1 cellular context compared by ENCODE assay signal in the genomic region with DNA sequence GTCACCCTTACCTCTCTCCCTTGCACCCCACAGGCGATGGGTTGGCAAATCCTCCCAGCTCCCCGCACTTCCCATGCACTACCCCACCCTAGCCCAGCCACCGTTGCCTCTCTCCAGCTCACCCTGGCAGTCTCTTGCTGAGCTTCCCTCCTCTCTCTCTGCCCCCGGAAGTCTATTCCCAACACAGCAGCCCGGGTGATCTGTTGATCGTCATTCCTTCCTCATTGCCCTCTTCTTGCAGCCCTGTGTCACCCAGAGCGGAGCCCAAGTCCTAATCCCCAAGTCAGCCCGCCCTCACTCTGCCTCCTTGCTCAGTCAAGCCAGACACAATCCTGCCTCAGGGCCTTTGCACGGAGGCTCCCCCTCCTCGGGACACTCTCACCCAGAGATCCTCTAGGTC.
TF ChIP-seq lines count a peak whose summit lies in the region.

No MANE protein-coding gene starts in this region.

TF ChIP-seq in GM23338, 12 proteins besides CTCF, POLR2A, EP300 and RAD21 (continued from another document):
- TF ChIP-seq POLR2AphosphoS5 (IDR thresholded peaks at IDR 0.05; ENCODE audit: low read depth), result no peak
- no peak for TF ChIP-seq ZNF331 (CRISPR knock-in tag; IDR thresholded peaks at IDR 0.05; ENCODE audit: low read depth)
- TF ChIP-seq NANOG (IDR thresholded peaks at IDR 0.05; ENCODE audit: borderline replicate concordance), result no peak
- no peak for TF ChIP-seq EZH2phosphoT487 (IDR thresholded peaks at IDR 0.05; ENCODE audit: unreplicated experiment)
